Comparison of ENCODE assay signal across 2 cellular contexts in genomic region chr1:52182328-52182727, GRCh38.
TF ChIP-seq lines count a peak whose summit lies in the region.
"Not testable (repeated sequence)": the region's sequence is repeated elsewhere in the genome, so short reads cannot be mapped to it uniquely, and the experiment has no call there.

No MANE protein-coding gene starts in this region.

TF ChIP-seq in K562, 482 proteins besides CTCF, POLR2A, EP300 and RAD21:
- TF ChIP-seq TEAD4 (IDR thresholded peaks at IDR 0.05; ENCODE audit: low read length) (peak; percentile 24; the same call in 1 of the 2 replicates), TRIM24 (IDR thresholded peaks at IDR 0.05) (peak in 1 of 2 experiments; percentile 24; a peak in 1 of 4 replicates), KDM1A (IDR thresholded peaks at IDR 0.05) (peak in 1 of 2 experiments; percentile 31; a peak in 1 of 4 replicates), CBFA2T2 (conservative IDR thresholded peaks at IDR 0.05) (peak; percentile 56), EP400 (IDR thresholded peaks at IDR 0.05) (0 out of 2 replicates have a peak, but pooled peaks have one; percentile 10), NRF1 (conservative IDR thresholded peaks at IDR 0.05 in 1 of 2, IDR thresholded peaks at IDR 0.05 in 1 of 2) (0 out of 4 replicates have a peak, but pooled peaks of 1 of the 2 experiments have one; percentile 13), TAL1 (IDR thresholded peaks at IDR 0.05) (peak; percentile 37; the same call in 1 of the 2 replicates), NR2C1 (IDR thresholded peaks at IDR 0.05) (0 out of 2 replicates have a peak, but pooled peaks have one; percentile 21), CBFA2T3 (IDR thresholded peaks at IDR 0.05) (peak; percentile 77), NCOR1 (IDR thresholded peaks at IDR 0.05) (peak; percentile 34), HMBOX1 (IDR thresholded peaks at IDR 0.05) (peak; percentile 42; the same call in 1 of the 2 replicates), MNT (conservative IDR thresholded peaks at IDR 0.05) (peak in 1 of 2 experiments; percentile 39; a peak in 1 of 4 replicates)
- not testable (repeated sequence) for TF ChIP-seq TEAD4 (CRISPR knock-in tag; IDR thresholded peaks at IDR 0.05; ENCODE audit: borderline replicate concordance); NR2C1 (tag; IDR thresholded peaks at IDR 0.05)

TF ChIP-seq in HepG2, 621 proteins besides CTCF, POLR2A, EP300 and RAD21:
- TF ChIP-seq ARID5B (CRISPR knock-in tag; IDR thresholded peaks at IDR 0.05), result 0 out of 2 replicates have a peak, but pooled peaks have one; percentile 13
- TF ChIP-seq SOX13 (IDR thresholded peaks at IDR 0.05), result not testable (repeated sequence)
- 0 out of 4 replicates have a peak, but pooled peaks of 1 of the 2 experiments have one; percentile 26 for TF ChIP-seq SOX13 (CRISPR knock-in tag; conservative IDR thresholded peaks at IDR 0.05 in 1 of 2, IDR thresholded peaks at IDR 0.05 in 1 of 2)
- TF ChIP-seq ZNF652 (CRISPR knock-in tag; IDR thresholded peaks at IDR 0.05; ENCODE audit: borderline replicate concordance, low read depth), result 0 out of 2 replicates have a peak, but pooled peaks have one; percentile 33
TF ChIP-seq in HepG2: peak in this region for 3; not testable (repeated sequence) for 618.
